Comparison of ENCODE assay signal across 20 cellular contexts in the genomic region with DNA sequence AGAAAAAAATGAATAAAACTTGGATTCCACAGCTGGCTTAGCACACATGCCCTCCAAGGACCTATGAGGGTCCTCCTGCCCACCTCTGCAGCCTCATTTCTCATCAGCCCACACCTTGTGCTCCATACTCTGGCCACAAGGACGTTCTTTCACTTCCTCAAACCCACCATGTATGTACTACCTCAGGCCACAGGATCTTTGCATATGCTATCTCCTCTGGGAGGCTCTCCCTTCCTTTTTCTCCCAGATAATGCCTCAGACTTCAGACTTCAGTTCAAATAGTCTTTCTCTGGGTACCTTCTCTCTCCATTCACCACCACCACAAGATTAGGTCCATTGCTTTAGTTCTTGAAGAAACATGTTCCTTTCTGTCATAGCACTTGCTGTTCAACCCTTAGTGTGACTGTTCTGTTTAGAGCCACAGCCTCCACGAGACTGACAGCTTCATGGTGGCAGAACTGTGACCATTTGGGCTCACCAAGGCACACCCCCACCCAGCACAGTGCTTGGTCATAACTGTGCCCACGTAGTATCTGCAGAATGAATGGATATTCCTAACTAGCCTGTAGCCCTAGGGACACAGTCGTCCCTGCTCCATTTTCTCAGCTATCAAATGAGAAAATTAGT.
DNase-seq lines count a peak whose midpoint lies in the region; ATAC-seq, FAIRE-seq and TF ChIP-seq lines count a peak whose summit lies in the region.
"Had no signal": no experiment of that assay in that cellular context is flagged by ENCODE, and none has a peak within 500 bp of the region (broad histone marks: within the 10 kb centered on the region; RNA-seq: fewer than 3 reads in every experiment).

No MANE protein-coding gene starts in this region.

- TF ChIP-seq CTCF in K562 (IDR thresholded peaks at IDR 0.05 in 2 of 3, conservative IDR thresholded peaks at IDR 0.05 in 1 of 3; ENCODE audit: insufficient read depth in 2 of 3, low read depth in 1 of 3, low read length in 3 of 3) = no peak

- TF ChIP-seq EP300 in K562 (IDR thresholded peaks at IDR 0.05; ENCODE audit: low read length) = no peak

- H3K27ac ChIP-seq in BLaER1 (no peak overlapping the region), Karpas-422 (ENCODE audit: low read length) (peak overlapping the region; percentile 99), K562 (ENCODE audit: extremely low read depth, low read depth, low read length) (no peak overlapping the region)
- H3K27ac ChIP-seq: BLaER1 treated with 17β-estradiol and CSF1 and Interleukin-3, amounts not matched to agents 10 nM and 100 nM; Peyer's patch; SK-N-MC had no signal

- H2AFZ ChIP-seq in Karpas-422 (ENCODE audit: low read length) (no peak overlapping the region), K562 (ENCODE audit: low read depth, low read length) (no peak overlapping the region)

- intact Hi-C loops in K562 (cut with micrococcal nuclease) = no loop called here

- no peaks in the 10 kb centered on the region for H3K36me3 ChIP-seq in BLaER1
- no peaks in the 10 kb centered on the region for H3K36me3 ChIP-seq in Karpas-422 (ENCODE audit: insufficient read depth, low read length)
- no peaks in the 10 kb centered on the region for H3K36me3 ChIP-seq in K562 (ENCODE audit: control insufficient read depth, insufficient read depth, low read length)
- no peaks in the 10 kb centered on the region for H3K36me3 ChIP-seq in HAP-1 (replicated peaks)
- H3K36me3 ChIP-seq: BLaER1 treated with 17β-estradiol and CSF1 and Interleukin-3, amounts not matched to agents 10 nM and 100 nM; Peyer's patch had no signal

- no peaks in the 10 kb centered on the region for H3K79me2 ChIP-seq in Karpas-422 (ENCODE audit: low read length)
- H3K79me2 ChIP-seq in K562 (ENCODE audit: control insufficient read depth, insufficient read depth, low read length) = no peaks in the 10 kb centered on the region

- peak; percentile 31 for FAIRE-seq in GM12891 (lab: Jason Lieb, UNC)
- peak; percentile 29 for FAIRE-seq in K562 (lab: Jason Lieb, UNC)
- FAIRE-seq: A204.1, GM19239, HTR-8/SVneo had no signal

- H4K20me1 ChIP-seq in BLaER1 (no peaks in the 10 kb centered on the region), Karpas-422 (ENCODE audit: insufficient read depth, low read depth, low read length) (no peaks in the 10 kb centered on the region), K562 (replicated peaks; ENCODE audit: control insufficient read depth, insufficient read depth, low read length) (no peaks in the 10 kb centered on the region)
- H4K20me1 ChIP-seq: BLaER1 treated with 17β-estradiol and CSF1 and Interleukin-3, amounts not matched to agents 10 nM and 100 nM had no signal

- H3K9ac ChIP-seq in BLaER1 (no peak overlapping the region), Karpas-422 (ENCODE audit: low read length) (peak overlapping the region; percentile 67), K562 (ENCODE audit: insufficient read depth in 1 of 2, low read depth in 2 of 2, low read length in 2 of 2) (no peak overlapping the region)
- H3K9ac ChIP-seq: BLaER1 treated with 17β-estradiol and CSF1 and Interleukin-3, amounts not matched to agents 10 nM and 100 nM had no signal

- DNase-seq in GM12891 (ENCODE audit: insufficient read length, low spot score) (no peak), Karpas-422 (peak; percentile 93), K562 (ENCODE audit: extremely low read depth in 1 of 4, low spot score in 3 of 4) (no peak), iPS-NIHi7 (ENCODE audit: extremely low spot score) (no peak), HAP-1 (ENCODE audit: low spot score in 2 of 2) (no peak)
- DNase-seq: MV-4-11, NCI-H146, NCI-H2081 treated with DMSO at 0.1 percent for 48 hours, NCI-H524, Peyer's patch, Right ventricle myocardium superior had no signal

- H3K9me1 ChIP-seq in K562 (ENCODE audit: control insufficient read depth, insufficient read depth, low read length) = no peaks in the 10 kb centered on the region

- POLR2A ChIA-PET in K562 (lab: Yijun Ruan, JAX) = no interaction called here

- 0% methylated on average over 4 of the region's 4 CpGs for WGBS in K562 (ENCODE audit: insufficient coverage, low coverage, missing lambda C conversion rate)

- H3K4me1 ChIP-seq in BLaER1 = peaks cover 55% of the 10 kb centered on the region
- peaks cover 84% of the 10 kb centered on the region for H3K4me1 ChIP-seq in Karpas-422 (ENCODE audit: low read length)
- H3K4me1 ChIP-seq in K562 (replicated peaks in 1 of 2; ENCODE audit: control insufficient read depth in 2 of 2, insufficient read depth in 2 of 2, low read length in 2 of 2) = no peaks in the 10 kb centered on the region
- H3K4me1 ChIP-seq in HAP-1 = no peaks in the 10 kb centered on the region
- H3K4me1 ChIP-seq: Peyer's patch had no signal

- H3K27me3 ChIP-seq in BLaER1 (no peaks in the 10 kb centered on the region), Karpas-422 (ENCODE audit: low read length) (no peaks in the 10 kb centered on the region), K562 (ENCODE audit: control insufficient read depth in 2 of 2, insufficient read depth in 2 of 2, low read length in 2 of 2) (peaks cover 26 to 48% of the 10 kb centered on the region in 2 experiments; a peak in 4 of 5 replicates), HAP-1 (ENCODE audit: low read depth) (0 out of 2 replicates have a peak, but pooled peaks cover 3% of the 10 kb centered on the region)
- H3K27me3 ChIP-seq: BLaER1 treated with 17β-estradiol and CSF1 and Interleukin-3, amounts not matched to agents 10 nM and 100 nM; Peyer's patch had no signal

- CTCF ChIA-PET in K562 (lab: Yijun Ruan, JAX; ENCODE audit: low intra/inter-chr PET ratio) = interaction anchor here (0.6 kb wide), 1 partner anchor 28 kb away, joined by 3 read pairs; no protein-coding TSS in a partner anchor

- no peaks in the 10 kb centered on the region for H3K9me2 ChIP-seq in Karpas-422 (replicated peaks; ENCODE audit: insufficient read depth, low read length)

- no peak for TF ChIP-seq POLR2A in GM12891 (IDR thresholded peaks at IDR 0.05; ENCODE audit: low read depth, low read length)
- TF ChIP-seq POLR2A in K562 (conservative IDR thresholded peaks at IDR 0.05) = no peak

- in situ Hi-C loops in K562 (cut with MboI) = no loop called here
- in situ Hi-C loops in HAP-1 (cut with MboI; ENCODE audit: low sequenced_read_pairs) = no loop called here

- H3K9me3 ChIP-seq in BLaER1 (no peaks in the 10 kb centered on the region), Karpas-422 (ENCODE audit: low read length) (no peaks in the 10 kb centered on the region), K562 (replicated peaks; ENCODE audit: control insufficient read depth, insufficient read depth, low read depth, low read length) (no peaks in the 10 kb centered on the region), HAP-1 (no peaks in the 10 kb centered on the region)
- H3K9me3 ChIP-seq: BLaER1 treated with 17β-estradiol and CSF1 and Interleukin-3, amounts not matched to agents 10 nM and 100 nM; Peyer's patch had no signal

- no TSS peak for BruUV-seq in K562 (replicated peaks; lab: Mats Ljungman, UMichigan)

- peak overlapping the region; percentile 11; the same call in 1 of the 2 replicates for H3K4me2 ChIP-seq in BLaER1
- H3K4me2 ChIP-seq in Karpas-422 (ENCODE audit: low read depth, low read length, poor library complexity, severe bottlenecking) = peak overlapping the region; percentile 68
- H3K4me2 ChIP-seq in K562 (ENCODE audit: insufficient read depth, low read length) = no peak overlapping the region

- TF ChIP-seq RAD21 in K562 (CRISPR knock-in tag; conservative IDR thresholded peaks at IDR 0.05 in 1 of 2, IDR thresholded peaks at IDR 0.05 in 1 of 2) = no peak

- ATAC-seq in K562 = no peak
- ATAC-seq in GM19467 (IDR thresholded peaks at IDR 0.05; ENCODE audit: unreplicated experiment) = no peak
- no peak for ATAC-seq in HG03565 (IDR thresholded peaks at IDR 0.05; ENCODE audit: unreplicated experiment)
- ATAC-seq: HCT116 had no signal

- H3K4me3 ChIP-seq in BLaER1 (no peak overlapping the region), Karpas-422 (ENCODE audit: low read length) (peak overlapping the region; percentile 45), K562 (no peak overlapping the region), HAP-1 (no peak overlapping the region)
- H3K4me3 ChIP-seq: BLaER1 treated with 17β-estradiol and CSF1 and Interleukin-3, amounts not matched to agents 10 nM and 100 nM; Peyer's patch; SK-N-MC had no signal

TF ChIP-seq in GM12891, 5 proteins besides CTCF, POLR2A, EP300 and RAD21:
- TF ChIP-seq PAX5 (IDR thresholded peaks at IDR 0.05; ENCODE audit: insufficient read depth, low read length, severe bottlenecking) (no peak), SPI1 (IDR thresholded peaks at IDR 0.05; ENCODE audit: low read depth, low read length) (peak; percentile 91)

TF ChIP-seq in K562, 482 proteins besides CTCF, POLR2A, EP300 and RAD21:
- TF ChIP-seq RBM25 (IDR thresholded peaks at IDR 0.05; ENCODE audit: low read depth, low read length, severe bottlenecking) = peak; percentile 12
- TF ChIP-seq ZNF24 (IDR thresholded peaks at IDR 0.05) = no peak
- TF ChIP-seq SPI1 (IDR thresholded peaks at IDR 0.05; ENCODE audit: borderline replicate concordance, low read depth, low read length) = peak; percentile 33; the same call in 1 of the 2 replicates
